In genomic region chr7:30175171-30175570, GRCh38 we compare ENCODE assay signal across 24 cellular contexts. TPM values are rescaled to one million over a fixed set of nuclear protein-coding genes. Genes with fewer than 3 reads are reported as not detected.
A peak's percentile ranks its signal among the peaks of the same experiment; 100 is the strongest.
DNase-seq lines count a peak whose midpoint lies in the region; TF ChIP-seq lines count a peak whose summit lies in the region.
"Had no signal": no experiment of that assay in that cellular context is flagged by ENCODE, and none has a peak within 500 bp of the region (broad histone marks: within the 10 kb centered on the region; RNA-seq: fewer than 3 reads in every experiment).

No MANE protein-coding gene starts in this region.

- DNase-seq in DMS79 treated with DMSO at 0.1 percent for 48 hours (lab: John Stamatoyannopoulos, UW) (peak; percentile 40), DMS79 (lab: John Stamatoyannopoulos, UW) (no peak), NCI-H1092 (lab: John Stamatoyannopoulos, UW) (peak; percentile 40), Calu3 (no peak), stomach (no peak), medulla oblongata (ENCODE audit: extremely low spot score) (no peak)
- DNase-seq: 8988T; activated CD4-positive, alpha-beta T cell treated with anti-CD3 and anti-CD28 coated beads, Interleukin-2, amount 50 U/mL, for 4 hours; activated CD8-positive, alpha-beta memory T cell treated with anti-CD3 and anti-CD28 coated beads, Interleukin-2, amount 50 U/mL, for 4 hours; activated naive CD8-positive, alpha-beta T cell treated with anti-CD3 and anti-CD28 coated beads for 36 hours; AML-193; esophagus squamous epithelium; H7; IMR-90; mammary epithelial cell; NCI-H146; NCI-H345; stimulated activated CD4-positive, alpha-beta T cell treated with anti-CD3 and anti-CD28 coated beads, Interleukin-1b, Interleukin-23, amount 100 ng/mL, for 48 hours; thyroid gland had no signal

- H3K9me3 ChIP-seq in stomach smooth muscle (ENCODE audit: control insufficient read depth in 2 of 2, low read length in 2 of 2) (no peaks in the 10 kb centered on the region), stomach (no peaks in the 10 kb centered on the region)
- H3K9me3 ChIP-seq: esophagus squamous epithelium, thyroid gland had no signal

- H3K36me3 Mint-ChIP-seq in brain (no peaks in the 10 kb centered on the region), Calu3 (ENCODE audit: insufficient read depth, unreplicated experiment) (no peaks in the 10 kb centered on the region)
- H3K36me3 Mint-ChIP-seq: activated naive CD8-positive, alpha-beta T cell treated with anti-CD3 and anti-CD28 coated beads for 36 hours; stimulated activated effector memory CD8-positive, alpha-beta T cell treated with anti-CD3 and anti-CD28 coated beads, Interleukin-12 subunit alpha, Interleukin-12 subunit beta, amount 100 ng/mL, for 72 hours had no signal

- CTCF ChIA-PET in Calu3 (lab: Charles Lee), result no interaction called here

- no peak overlapping the region for H3K4me3 ChIP-seq in stomach smooth muscle (ENCODE audit: low read length in 2 of 2)
- H3K4me3 ChIP-seq in stomach, result no peak overlapping the region
- H3K4me3 ChIP-seq: esophagus squamous epithelium, thyroid gland had no signal

- H3K27me3 Mint-ChIP-seq in brain (peaks cover 3% of the 10 kb centered on the region), Calu3 (ENCODE audit: unreplicated experiment) (no peaks in the 10 kb centered on the region)
- H3K27me3 Mint-ChIP-seq: activated naive CD8-positive, alpha-beta T cell treated with anti-CD3 and anti-CD28 coated beads for 36 hours; activated T-helper 17 cell treated with anti-CD3 and anti-CD28 coated beads, Interleukin-2, amount 50 U/mL, for 72 hours had no signal

- peaks cover 68% of the 10 kb centered on the region for H3K4me1 Mint-ChIP-seq in brain
- H3K4me1 Mint-ChIP-seq in Calu3 (ENCODE audit: low read depth, unreplicated experiment), result peaks cover 8% of the 10 kb centered on the region
- H3K4me1 Mint-ChIP-seq: activated T-helper 17 cell treated with anti-CD3 and anti-CD28 coated beads, Interleukin-2, amount 50 U/mL, for 72 hours had no signal

- H3K4me1 ChIP-seq in stomach smooth muscle (ENCODE audit: control insufficient read depth, insufficient read depth, low read length), result peaks cover 69% of the 10 kb centered on the region
- peaks cover 20 to 87% (median 50%) of the 10 kb centered on the region in 4 donors for H3K4me1 ChIP-seq in stomach

- TF ChIP-seq CTCF in brain (conservative IDR thresholded peaks at IDR 0.05), result no peak
- TF ChIP-seq CTCF in Calu3 (IDR thresholded peaks at IDR 0.05; ENCODE audit: unreplicated experiment), result no peak
- TF ChIP-seq CTCF in stomach (IDR thresholded peaks at IDR 0.05), result no peak

- TF ChIP-seq POLR2A in stomach (IDR thresholded peaks at IDR 0.05), result no peak

- 44 to 73% (median 49%) methylated on average over 4 of the region's 4 CpGs for WGBS in stomach, 5 donors

- H3K27ac Mint-ChIP-seq in brain (peak overlapping the region in 4 of 5 experiments; percentile 11 to 89 (median 32)), Calu3 (ENCODE audit: unreplicated experiment) (no peak overlapping the region)
- H3K27ac Mint-ChIP-seq: activated naive CD8-positive, alpha-beta T cell treated with anti-CD3 and anti-CD28 coated beads for 36 hours; activated T-helper 17 cell treated with anti-CD3 and anti-CD28 coated beads, Interleukin-2, amount 50 U/mL, for 72 hours; T-helper 2 cell treated with Interferon-gamma antibody and Interleukin-4, amounts not matched to agents 5 μg/mL and 100 μg/mL, for 36 hours had no signal

- no peak overlapping the region for H3K4me3 Mint-ChIP-seq in brain
- no peak overlapping the region for H3K4me3 Mint-ChIP-seq in Calu3 (ENCODE audit: low read depth, unreplicated experiment)
- H3K4me3 Mint-ChIP-seq: activated naive CD8-positive, alpha-beta T cell treated with anti-CD3 and anti-CD28 coated beads for 36 hours; activated T-helper 17 cell treated with anti-CD3 and anti-CD28 coated beads, Interleukin-2, amount 50 U/mL, for 72 hours; stimulated activated effector memory CD8-positive, alpha-beta T cell treated with anti-CD3 and anti-CD28 coated beads, Interleukin-12 subunit alpha, Interleukin-12 subunit beta, amount 100 ng/mL, for 72 hours; T-helper 2 cell treated with Interferon-gamma antibody and Interleukin-4, amounts not matched to agents 5 μg/mL and 100 μg/mL, for 36 hours had no signal

- no peak for TF ChIP-seq EP300 in stomach (IDR thresholded peaks at IDR 0.05)

- H3K36me3 ChIP-seq in stomach smooth muscle (ENCODE audit: control insufficient read depth in 2 of 2, insufficient read depth in 2 of 2, low read length in 2 of 2), result no peaks in the 10 kb centered on the region
- no peaks in the 10 kb centered on the region for H3K36me3 ChIP-seq in stomach
- H3K36me3 ChIP-seq: esophagus squamous epithelium, thyroid gland had no signal

- BruUV-seq in Calu3 (replicated peaks; lab: Mats Ljungman, UMichigan), result no TSS peak

- H3K27ac ChIP-seq in stomach smooth muscle (ENCODE audit: low read length), result peak overlapping the region; percentile 89
- H3K27ac ChIP-seq in stomach, result peak overlapping the region in 1 of 5 donors; percentile 83
- H3K27ac ChIP-seq: esophagus squamous epithelium, thyroid gland had no signal

- H3K9ac ChIP-seq in stomach smooth muscle (ENCODE audit: low read length in 2 of 2), result no peak overlapping the region

- intact Hi-C loops in Calu3 (cut with micrococcal nuclease; ENCODE audit: unreplicated experiment) (no loop called here), stomach (cut with DNase I; ENCODE audit: low total_unique reads) (loop anchor here (10.0 kb wide), 1 partner anchor 100 kb away; no protein-coding TSS in a partner anchor)

- H3K9me3 Mint-ChIP-seq in brain (no peaks in the 10 kb centered on the region), Calu3 (ENCODE audit: low read depth, unreplicated experiment) (no peaks in the 10 kb centered on the region)
- H3K9me3 Mint-ChIP-seq: activated naive CD8-positive, alpha-beta T cell treated with anti-CD3 and anti-CD28 coated beads for 36 hours; activated T-helper 17 cell treated with anti-CD3 and anti-CD28 coated beads, Interleukin-2, amount 50 U/mL, for 72 hours; stimulated activated effector memory CD8-positive, alpha-beta T cell treated with anti-CD3 and anti-CD28 coated beads, Interleukin-12 subunit alpha, Interleukin-12 subunit beta, amount 100 ng/mL, for 72 hours; T-helper 2 cell treated with Interferon-gamma antibody and Interleukin-4, amounts not matched to agents 5 μg/mL and 100 μg/mL, for 36 hours had no signal

- H3K27me3 ChIP-seq in stomach smooth muscle (ENCODE audit: control insufficient read depth in 1 of 2, insufficient read depth in 2 of 2, low read length in 2 of 2) (no peaks in the 10 kb centered on the region), stomach (no peaks in the 10 kb centered on the region)
- H3K27me3 ChIP-seq: esophagus squamous epithelium, thyroid gland had no signal

RNA-seq across cellular contexts. Expression of gene MTURN, which starts 40.4 kb away (rescaled TPM):
- polyA plus RNA-seq in brain (ENCODE audit: insufficient read depth, low read depth, low replicate concordance) (450 TPM), stomach (10 to 100 TPM; 19.5 to 52.7 (median 28.6) TPM)
- total RNA-seq in Calu3 (2022) (6.4 and 6.5 TPM in 2 replicates), stomach (10 to 100 TPM in 4 of 5 donors, 1 to 10 TPM in 1; 7.8 to 84.8 (median 38.7) TPM)

Comparison
In these comparisons a context has a peak if more than half of its experiments do, and no peak if none do; other contexts are left out.
1. DNase-seq: peak in DMS79 treated with DMSO at 0.1 percent for 48 hours (single experiment) and NCI-H1092 (single experiment); none in DMS79 (single experiment), Calu3 (single experiment), stomach (single experiment) and medulla oblongata (single experiment).